In the genomic region with DNA sequence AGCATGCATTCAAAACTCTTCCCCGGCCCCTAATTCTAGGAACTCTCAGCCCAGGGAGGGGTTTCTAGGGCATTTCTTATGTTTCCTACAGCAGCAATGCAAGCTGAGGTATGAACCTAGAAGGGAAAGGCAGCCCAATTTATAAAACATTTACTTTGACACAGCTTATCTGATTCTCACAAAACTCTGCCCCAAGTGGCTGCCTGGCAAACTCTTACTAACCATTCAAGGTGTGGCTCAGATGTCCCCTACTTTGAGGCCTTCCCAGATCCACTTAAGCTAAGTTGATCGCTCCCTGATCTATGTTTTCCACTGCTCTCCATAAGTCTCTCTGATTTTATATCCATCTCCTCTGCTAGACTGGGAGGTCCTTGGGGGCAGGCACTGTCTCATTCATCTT, we compare ENCODE assay signal across 11 cellular contexts. TPM values are rescaled to one million over a fixed set of nuclear protein-coding genes. Genes with fewer than 3 reads are reported as not detected.
DNase-seq lines count a peak whose midpoint lies in the region; ATAC-seq, FAIRE-seq and TF ChIP-seq lines count a peak whose summit lies in the region.
"Had no signal": no experiment of that assay in that cellular context is flagged by ENCODE, and none has a peak within 500 bp of the region (broad histone marks: within the 10 kb centered on the region; RNA-seq: fewer than 3 reads in every experiment).

No MANE protein-coding gene starts in this region.

- no peak overlapping the region for H3K27ac ChIP-seq in CD4-positive, alpha-beta memory T cell (ENCODE audit: low read depth, low read length)
- no peak overlapping the region for H3K27ac ChIP-seq in kidney (ENCODE audit: low read depth in 2 of 2, low read length in 2 of 2)
- no peak overlapping the region for H3K27ac ChIP-seq in ovary

- no peak for DNase-seq in CD4-positive, alpha-beta memory T cell
- DNase-seq in H7: peak; percentile 62
- no peak for DNase-seq in activated CD8-positive, alpha-beta T cell treated with anti-CD3 and anti-CD28 coated beads, Interleukin-2, amount 10 ng/mL, durations not matched to agents 7 days and 5 days
- DNase-seq in kidney: no peak
- DNase-seq in ovary: no peak
- DNase-seq in NCI-H748 treated with DMSO at 0.1 percent for 48 hours (lab: John Stamatoyannopoulos, UW): no peak
- DNase-seq: activated CD4-positive, CD25-positive, alpha-beta regulatory T cell treated with anti-CD3 and anti-CD28 coated beads, Interleukin-2, amount 50 U/mL, for 72 hours; activated naive CD4-positive, alpha-beta T cell treated with anti-CD3 and anti-CD28 coated beads for 36 hours; stimulated activated CD4-positive, alpha-beta T cell treated with anti-CD3 and anti-CD28 coated beads, Interleukin-12 subunit alpha, Interleukin-12 subunit beta, amount 100 ng/mL, for 4 hours had no signal

- TF ChIP-seq CTCF in kidney (IDR thresholded peaks at IDR 0.05; ENCODE audit: borderline replicate concordance, extremely low read depth, insufficient read depth) (peak; percentile 2), ovary (IDR thresholded peaks at IDR 0.05) (no peak)

- TF ChIP-seq POLR2A in ovary (IDR thresholded peaks at IDR 0.05): no peak

- peak overlapping the region in 4 of 7 donors; percentile 7 to 74 (median 24) for H3K27ac Mint-ChIP-seq in CD4-positive, alpha-beta memory T cell
- no peak overlapping the region for H3K27ac Mint-ChIP-seq in activated CD8-positive, alpha-beta T cell treated with anti-CD3 and anti-CD28 coated beads, Interleukin-2, amount 10 ng/mL, durations not matched to agents 7 days and 5 days
- H3K27ac Mint-ChIP-seq: activated naive CD4-positive, alpha-beta T cell treated with anti-CD3 and anti-CD28 coated beads for 36 hours had no signal

- no peaks in the 10 kb centered on the region for H3K9me3 Mint-ChIP-seq in CD4-positive, alpha-beta memory T cell
- H3K9me3 Mint-ChIP-seq in activated CD8-positive, alpha-beta T cell treated with anti-CD3 and anti-CD28 coated beads, Interleukin-2, amount 10 ng/mL, durations not matched to agents 7 days and 5 days (ENCODE audit: insufficient read depth): no peaks in the 10 kb centered on the region
- H3K9me3 Mint-ChIP-seq: activated naive CD4-positive, alpha-beta T cell treated with anti-CD3 and anti-CD28 coated beads for 36 hours had no signal

- no peak overlapping the region for H3K4me3 ChIP-seq in CD4-positive, alpha-beta memory T cell (ENCODE audit: low read length in 2 of 2)
- H3K4me3 ChIP-seq in H7 (ENCODE audit: insufficient read depth, low read depth, low read length) (no peak overlapping the region), kidney (ENCODE audit: low read length in 2 of 2) (no peak overlapping the region), ovary (no peak overlapping the region)

- no peak overlapping the region for H3K9ac ChIP-seq in kidney (ENCODE audit: low read length in 2 of 2)

- H3K4me1 ChIP-seq in CD4-positive, alpha-beta memory T cell (ENCODE audit: insufficient read depth, low read length): peaks cover 14% of the 10 kb centered on the region
- peaks cover 33 to 41% of the 10 kb centered on the region in 2 donors for H3K4me1 ChIP-seq in kidney (ENCODE audit: control insufficient read depth in 1 of 2, insufficient read depth in 1 of 2, low read depth in 1 of 2, low read length in 2 of 2)
- peaks cover 1% of the 10 kb centered on the region for H3K4me1 ChIP-seq in ovary (ENCODE audit: insufficient read depth)

- CTCF ChIA-PET in CD4-positive, alpha-beta memory T cell (lab: Charles Lee; ENCODE audit: partially characterized antibody): no interaction called here
- CTCF ChIA-PET in activated CD8-positive, alpha-beta T cell treated with anti-CD3 and anti-CD28 coated beads, Interleukin-2, amount 10 ng/mL, durations not matched to agents 7 days and 5 days (lab: Charles Lee): interaction anchor here (0.6 to 1.6 kb wide), 7 partner anchors 15 to 70 kb away, joined by 3 to 7 read pairs (median 4); no protein-coding TSS in a partner anchor

- no peak overlapping the region for H3K4me3 Mint-ChIP-seq in CD4-positive, alpha-beta memory T cell
- no peak overlapping the region for H3K4me3 Mint-ChIP-seq in activated CD8-positive, alpha-beta T cell treated with anti-CD3 and anti-CD28 coated beads, Interleukin-2, amount 10 ng/mL, durations not matched to agents 7 days and 5 days
- H3K4me3 Mint-ChIP-seq: activated naive CD4-positive, alpha-beta T cell treated with anti-CD3 and anti-CD28 coated beads for 36 hours had no signal

- intact Hi-C loops in CD4-positive, alpha-beta memory T cell (cut with micrococcal nuclease): no loop called here
- intact Hi-C loops in kidney (cut with DNase I): no loop called here
- intact Hi-C loops in ovary (cut with DNase I): loop anchor here in 1 of 4 donors (10.0 kb wide), 1 partner anchor 66 kb away; no protein-coding TSS in a partner anchor

- H3K27me3 ChIP-seq in CD4-positive, alpha-beta memory T cell (ENCODE audit: insufficient read depth, low read length): no peaks in the 10 kb centered on the region
- H3K27me3 ChIP-seq in H7 (ENCODE audit: control insufficient read depth, insufficient read depth, low read length) (no peaks in the 10 kb centered on the region), ovary (no peaks in the 10 kb centered on the region)

- POLR2A ChIA-PET in CD4-positive, alpha-beta memory T cell (lab: Charles Lee; ENCODE audit: partially characterized antibody): interaction anchor here (0.8 to 1.9 kb wide), 3 partner anchors 17 to 36 kb away, joined by 3 to 4 read pairs (median 4); partner anchors contain the start of gene RNF19B
- POLR2A ChIA-PET in activated CD8-positive, alpha-beta T cell treated with anti-CD3 and anti-CD28 coated beads, Interleukin-2, amount 10 ng/mL, durations not matched to agents 7 days and 5 days (lab: Charles Lee): interaction anchor here (1.4 kb wide), 1 partner anchor 8 kb away, joined by 5 read pairs; no protein-coding TSS in a partner anchor

- ATAC-seq in activated CD8-positive, alpha-beta T cell treated with anti-CD3 and anti-CD28 coated beads, Interleukin-2, amount 10 ng/mL, durations not matched to agents 7 days and 5 days: peak; percentile 51
- ATAC-seq in GM21619 (IDR thresholded peaks at IDR 0.05; ENCODE audit: unreplicated experiment): no peak
- no peak for ATAC-seq in GM21360 (IDR thresholded peaks at IDR 0.05; ENCODE audit: unreplicated experiment)

- peaks cover 16 to 22% (median 20%) of the 10 kb centered on the region in 4 donors for H3K4me1 Mint-ChIP-seq in CD4-positive, alpha-beta memory T cell
- peaks cover 16% of the 10 kb centered on the region for H3K4me1 Mint-ChIP-seq in activated CD8-positive, alpha-beta T cell treated with anti-CD3 and anti-CD28 coated beads, Interleukin-2, amount 10 ng/mL, durations not matched to agents 7 days and 5 days (ENCODE audit: low read depth)

- H3K9me3 ChIP-seq in CD4-positive, alpha-beta memory T cell (ENCODE audit: control insufficient read depth in 1 of 2, low read length in 2 of 2): no peaks in the 10 kb centered on the region
- no peaks in the 10 kb centered on the region for H3K9me3 ChIP-seq in kidney (ENCODE audit: control insufficient read depth in 1 of 2, low read length in 2 of 2)
- H3K9me3 ChIP-seq in ovary: no peaks in the 10 kb centered on the region

- H3K36me3 ChIP-seq in CD4-positive, alpha-beta memory T cell (ENCODE audit: insufficient read depth, low read length): no peaks in the 10 kb centered on the region
- H3K36me3 ChIP-seq in H7 (replicated peaks; ENCODE audit: control insufficient read depth, insufficient read depth, low read length) (no peaks in the 10 kb centered on the region), kidney (ENCODE audit: control insufficient read depth in 1 of 2, insufficient read depth in 2 of 2, low read length in 2 of 2) (no peaks in the 10 kb centered on the region), ovary (no peaks in the 10 kb centered on the region)

- H3K36me3 Mint-ChIP-seq in CD4-positive, alpha-beta memory T cell: no peaks in the 10 kb centered on the region
- H3K36me3 Mint-ChIP-seq in activated CD8-positive, alpha-beta T cell treated with anti-CD3 and anti-CD28 coated beads, Interleukin-2, amount 10 ng/mL, durations not matched to agents 7 days and 5 days (ENCODE audit: low read depth): peaks cover 7% of the 10 kb centered on the region

- no peak for TF ChIP-seq EP300 in ovary (IDR thresholded peaks at IDR 0.05)

- 90 to 94% (median 93%) methylated on average over 2 of the region's 2 CpGs for WGBS in ovary, 3 donors

- H3K27me3 Mint-ChIP-seq in CD4-positive, alpha-beta memory T cell: no peaks in the 10 kb centered on the region
- no peaks in the 10 kb centered on the region for H3K27me3 Mint-ChIP-seq in activated CD8-positive, alpha-beta T cell treated with anti-CD3 and anti-CD28 coated beads, Interleukin-2, amount 10 ng/mL, durations not matched to agents 7 days and 5 days (ENCODE audit: low read depth)

- no peak for FAIRE-seq in kidney (lab: Jason Lieb, UNC)

RNA-seq across cellular contexts. Expression of gene AK2, which starts 35.4 kb away (rescaled TPM):
- total RNA-seq in CD4-positive, alpha-beta memory T cell: 10 to 100 TPM; 88.5 to 94.5 TPM
- 100 to 1,000 TPM; 109 to 148 TPM for polyA plus RNA-seq in CD4-positive, alpha-beta memory T cell
- total RNA-seq in H7 (2014; rRNA removed; shearing (Covaris generic)): 151 and 168 TPM in 2 replicates
- total RNA-seq in activated CD8-positive, alpha-beta T cell treated with anti-CD3 and anti-CD28 coated beads, Interleukin-2, amount 10 ng/mL, durations not matched to agents 7 days and 5 days: 100 to 1,000 TPM; 206 to 215 TPM
- total RNA-seq in kidney (172 TPM), ovary (100 to 1,000 TPM in 5 of 7 donors, 10 to 100 TPM in 2; 92.2 to 135 (median 115) TPM)
- polyA plus RNA-seq in kidney (ENCODE audit: insufficient read depth, low read depth, low replicate concordance) (334 TPM), ovary (100 to 1,000 TPM in 1 of 2 donors, 10 to 100 TPM in 1; 52.9 to 150 TPM)

RNA-seq across cellular contexts. Expression of gene RNF19B, which starts 36.7 kb away (rescaled TPM):
- total RNA-seq in CD4-positive, alpha-beta memory T cell: 10 to 100 TPM; 28.5 to 30.6 TPM
- polyA plus RNA-seq in CD4-positive, alpha-beta memory T cell: 1 to 10 TPM; 1.1 to 4.8 TPM
- 24.9 and 26.7 TPM in 2 replicates for total RNA-seq in H7 (2014; rRNA removed; shearing (Covaris generic))
- 10 to 100 TPM; 14.0 to 15.8 TPM for total RNA-seq in activated CD8-positive, alpha-beta T cell treated with anti-CD3 and anti-CD28 coated beads, Interleukin-2, amount 10 ng/mL, durations not matched to agents 7 days and 5 days
- total RNA-seq in kidney (30.8 TPM), ovary (10 to 100 TPM; 13.2 to 38.0 (median 15.0) TPM)
- polyA plus RNA-seq in kidney (ENCODE audit: insufficient read depth, low read depth, low replicate concordance) (17.3 TPM), ovary (10 to 100 TPM; 11.2 to 18.9 TPM)
